ENCODE assay signal across 18 cellular contexts in genomic region chr5:72529383-72529782, GRCh38. TPM values are rescaled to one million over a fixed set of nuclear protein-coding genes. Genes with fewer than 3 reads are reported as not detected.
DNase-seq lines count a peak whose midpoint lies in the region; ATAC-seq and TF ChIP-seq lines count a peak whose summit lies in the region.
"Had no signal": no experiment of that assay in that cellular context is flagged by ENCODE, and none has a peak within 500 bp of the region (broad histone marks: within the 10 kb centered on the region; RNA-seq: fewer than 3 reads in every experiment).

No MANE protein-coding gene starts in this region.

- TF ChIP-seq CTCF in GM23338 (conservative IDR thresholded peaks at IDR 0.05; ENCODE audit: low read depth in 2 of 2) (peak in 1 of 2 experiments; percentile 27; a peak in 1 of 4 replicates), WTC11 (IDR thresholded peaks at IDR 0.05) (no peak), endodermal cell (conservative IDR thresholded peaks at IDR 0.05) (peak; percentile 34)

- no peaks in the 10 kb centered on the region for H3K9me3 Mint-ChIP-seq in GM23338
- H3K9me3 Mint-ChIP-seq in WTC11: no peaks in the 10 kb centered on the region
- no peaks in the 10 kb centered on the region for H3K9me3 Mint-ChIP-seq in endodermal cell
- peaks cover 0 to 2% of the 10 kb centered on the region in 2 donors for H3K9me3 Mint-ChIP-seq in activated T-cell treated with anti-CD3 and anti-CD28 coated beads, Interleukin-2, amount 50 U/mL, for 72 hours

- CTCF ChIA-PET in WTC11 (lab: Charles Lee): interaction anchor here (1.1 kb wide), 1 partner anchor 290 kb away, joined by 4 read pairs; no protein-coding TSS in a partner anchor

- H3K4me2 ChIP-seq in GM23338: no peak overlapping the region
- H3K4me2 ChIP-seq: BLaER1 had no signal

- no peaks in the 10 kb centered on the region for H3K9me3 ChIP-seq in endodermal cell (ENCODE audit: control insufficient read depth, low read length)
- H3K9me3 ChIP-seq: Caco-2 had no signal

- H2AFZ ChIP-seq in GM23338: peak overlapping the region; percentile 80

- no peak overlapping the region for H3K27ac ChIP-seq in GM23338 (ENCODE audit: low read depth)
- no peak overlapping the region for H3K27ac ChIP-seq in endodermal cell (ENCODE audit: low read depth, low read length)
- H3K27ac ChIP-seq: BLaER1, C4-2B, GM23248 had no signal

- H3K79me2 ChIP-seq in GM23338 (replicated peaks; ENCODE audit: insufficient read depth): no peaks in the 10 kb centered on the region

- H3K27me3 Mint-ChIP-seq in GM23338 (ENCODE audit: insufficient read depth, low read depth, poor library complexity) (no peaks in the 10 kb centered on the region), WTC11 (ENCODE audit: low read depth) (no peaks in the 10 kb centered on the region), endodermal cell (ENCODE audit: insufficient read depth) (peaks cover 8% of the 10 kb centered on the region)
- H3K27me3 Mint-ChIP-seq in activated T-cell treated with anti-CD3 and anti-CD28 coated beads, Interleukin-2, amount 50 U/mL, for 72 hours (ENCODE audit: low read depth): peaks cover 5% of the 10 kb centered on the region

- no peak overlapping the region for H3K4me3 ChIP-seq in GM23338
- H3K4me3 ChIP-seq in endodermal cell (ENCODE audit: low read length): no peak overlapping the region
- H3K4me3 ChIP-seq: BLaER1, GM12878, GM23248 had no signal

- H3K9me2 ChIP-seq in GM23338 (ENCODE audit: insufficient read depth): no peaks in the 10 kb centered on the region

- H3F3A ChIP-seq in GM23338 (replicated peaks; ENCODE audit: low read depth): no peaks in the 10 kb centered on the region

- WGBS in endodermal cell (ENCODE audit: insufficient coverage in 1 of 2, insufficient read length in 1 of 2), 2 experiments: 86% methylated on average over 2 of the region's 2 CpGs; no CpG with 5 or more reads in 1 of the 2 experiments

- ATAC-seq in GM23338: peak; percentile 63
- ATAC-seq in WTC11: peak; percentile 63
- ATAC-seq in activated T-cell treated with anti-CD3 and anti-CD28 coated beads, Interleukin-2, amount 50 U/mL, for 72 hours (replicated peaks in 1 of 2): no peak
- ATAC-seq: CD8-positive, alpha-beta T cell; GM12878 had no signal

- H3K27me3 ChIP-seq in GM23338 (ENCODE audit: insufficient read depth): no peaks in the 10 kb centered on the region
- no peaks in the 10 kb centered on the region for H3K27me3 ChIP-seq in endodermal cell (ENCODE audit: control insufficient read depth, insufficient read depth, low read length, poor library complexity, severe bottlenecking)
- H3K27me3 ChIP-seq: BLaER1 had no signal

- DNase-seq in GM23338 (ENCODE audit: low spot score) (peak; percentile 20), WTC11 (ENCODE audit: low spot score) (no peak), endodermal cell (peak; percentile 56), kidney tubule cell (ENCODE audit: low spot score) (no peak), NCI-H1694 treated with DMSO at 0.1 percent for 48 hours (lab: John Stamatoyannopoulos, UW) (no peak)
- no peak for DNase-seq in activated T-cell treated with anti-CD3 and anti-CD28 coated beads, Interleukin-2, amount 50 U/mL, for 72 hours
- DNase-seq: Caco-2; CD4-positive, CD25-positive, alpha-beta regulatory T cell; CD8-positive, alpha-beta T cell; DMS153; DND-41; GM23248; HCEC 1CT had no signal

- H3K36me3 ChIP-seq in GM23338 (ENCODE audit: insufficient read depth) (no peaks in the 10 kb centered on the region), endodermal cell (ENCODE audit: control insufficient read depth, insufficient read depth, low read length) (no peaks in the 10 kb centered on the region)
- H3K36me3 ChIP-seq: BLaER1 had no signal

- H3K27ac Mint-ChIP-seq in GM23338 (no peak overlapping the region), WTC11 (no peak overlapping the region), endodermal cell (no peak overlapping the region)
- no peak overlapping the region for H3K27ac Mint-ChIP-seq in activated T-cell treated with anti-CD3 and anti-CD28 coated beads, Interleukin-2, amount 50 U/mL, for 72 hours
- H3K27ac Mint-ChIP-seq: B cell; CD4-positive, CD25-positive, alpha-beta regulatory T cell; CD8-positive, alpha-beta T cell had no signal

- H3K4me3 Mint-ChIP-seq in GM23338: no peak overlapping the region
- H3K4me3 Mint-ChIP-seq in WTC11: no peak overlapping the region
- H3K4me3 Mint-ChIP-seq in endodermal cell: no peak overlapping the region
- H3K4me3 Mint-ChIP-seq in activated T-cell treated with anti-CD3 and anti-CD28 coated beads, Interleukin-2, amount 50 U/mL, for 72 hours: no peak overlapping the region
- H3K4me3 Mint-ChIP-seq: B cell; CD4-positive, CD25-positive, alpha-beta regulatory T cell; CD8-positive, alpha-beta T cell had no signal

- no peaks in the 10 kb centered on the region for H3K4me1 ChIP-seq in GM23338 (ENCODE audit: insufficient read depth)
- no peaks in the 10 kb centered on the region for H3K4me1 ChIP-seq in endodermal cell (ENCODE audit: control insufficient read depth, insufficient read depth, low read length)
- H3K4me1 ChIP-seq: BLaER1, Caco-2 had no signal

- POLR2A ChIA-PET in WTC11 (lab: Charles Lee): no interaction called here

- H3K4me1 Mint-ChIP-seq in GM23338: peaks cover 4% of the 10 kb centered on the region
- peaks cover 5% of the 10 kb centered on the region for H3K4me1 Mint-ChIP-seq in WTC11
- H3K4me1 Mint-ChIP-seq in endodermal cell: no peaks in the 10 kb centered on the region
- no peaks in the 10 kb centered on the region for H3K4me1 Mint-ChIP-seq in activated T-cell treated with anti-CD3 and anti-CD28 coated beads, Interleukin-2, amount 50 U/mL, for 72 hours (ENCODE audit: low read depth)
- H3K4me1 Mint-ChIP-seq: B cell; CD4-positive, CD25-positive, alpha-beta regulatory T cell had no signal

- no peak overlapping the region for H3K9ac ChIP-seq in endodermal cell (ENCODE audit: extremely low read depth, low read length, poor library complexity, severe bottlenecking)
- H3K9ac ChIP-seq: BLaER1, GM23248 had no signal

- H4K20me1 ChIP-seq in GM23338 (replicated peaks; ENCODE audit: insufficient read depth): no peaks in the 10 kb centered on the region
- H4K20me1 ChIP-seq: BLaER1 had no signal

- H3K36me3 Mint-ChIP-seq in GM23338 (ENCODE audit: low read depth): no peaks in the 10 kb centered on the region
- H3K36me3 Mint-ChIP-seq in WTC11: no peaks in the 10 kb centered on the region
- no peaks in the 10 kb centered on the region for H3K36me3 Mint-ChIP-seq in endodermal cell (ENCODE audit: low read depth)
- H3K36me3 Mint-ChIP-seq in activated T-cell treated with anti-CD3 and anti-CD28 coated beads, Interleukin-2, amount 50 U/mL, for 72 hours (ENCODE audit: insufficient read depth in 2 of 2): peaks cover 6 to 7% of the 10 kb centered on the region in 2 donors
- H3K36me3 Mint-ChIP-seq: CD4-positive, CD25-positive, alpha-beta regulatory T cell; CD8-positive, alpha-beta T cell had no signal

TF ChIP-seq in GM23338, 12 proteins besides CTCF, POLR2A, EP300 and RAD21:
- TF ChIP-seq CREB1 (CRISPR knock-in tag; IDR thresholded peaks at IDR 0.05; ENCODE audit: low read depth): no peak
- no peak for TF ChIP-seq ETS1 (IDR thresholded peaks at IDR 0.05)
- no peak for TF ChIP-seq ZNF114 (CRISPR knock-in tag; IDR thresholded peaks at IDR 0.05)
- TF ChIP-seq JUNB (IDR thresholded peaks at IDR 0.05; ENCODE audit: unreplicated experiment): no peak
- TF ChIP-seq ZNF331 (CRISPR knock-in tag; IDR thresholded peaks at IDR 0.05; ENCODE audit: low read depth): no peak
- no peak for TF ChIP-seq EZH2phosphoT487 (IDR thresholded peaks at IDR 0.05; ENCODE audit: unreplicated experiment)
- no peak for TF ChIP-seq EZH2 (IDR thresholded peaks at IDR 0.05; ENCODE audit: low read depth, unreplicated experiment)
TF ChIP-seq in GM23338: peak in this region for 0.

TF ChIP-seq in WTC11, 78 proteins besides CTCF, POLR2A, EP300 and RAD21 (continues in another document):
- TF ChIP-seq ATF6 (CRISPR knock-in tag; IDR thresholded peaks at IDR 0.05) (no peak), E2F4 (CRISPR knock-in tag; IDR thresholded peaks at IDR 0.05; ENCODE audit: borderline replicate concordance, low read depth) (no peak)

RNA-seq across cellular contexts. Expression of gene ZNF366, which starts 22.2 kb away (rescaled TPM):
- total RNA-seq in GM23338 (2014; rRNA removed; shearing (Covaris generic)): not detected in 2 replicates
- not detected in 2 replicates for polyA plus RNA-seq in GM23338 (2016; fragmentation: Nextera tagmentation; extraction: Ambion mirVana)
- total RNA-seq in WTC11 (2021) (not detected in 3 replicates), endodermal cell (not detected)
- not detected for polyA plus RNA-seq in endodermal cell (2013, experiment 1 of 2)
- polyA plus RNA-seq in endodermal cell (2013, experiment 2 of 2): not detected
- not detected for total RNA-seq in activated T-cell treated with anti-CD3 and anti-CD28 coated beads, Interleukin-2, amount 50 U/mL, for 72 hours
- total RNA-seq: B cell; Caco-2; CD4-positive, CD25-positive, alpha-beta regulatory T cell; CD8-positive, alpha-beta T cell; GM23248 had no signal
- polyA plus RNA-seq: AG04450; CD4-positive, CD25-positive, alpha-beta regulatory T cell; GM23248 had no signal

Comparison
In these comparisons a context has a peak if more than half of its experiments do, and no peak if none do; other contexts are left out.
1. ATAC-seq: peak in GM23338 (single experiment) and WTC11 (single experiment); none in activated T-cell treated with anti-CD3 and anti-CD28 coated beads, Interleukin-2, amount 50 U/mL, for 72 hours (0 of 2).
2. DNase-seq: peak in GM23338 (single experiment) and endodermal cell (single experiment); none in WTC11 (single experiment), activated T-cell treated with anti-CD3 and anti-CD28 coated beads, Interleukin-2, amount 50 U/mL, for 72 hours (0 of 2), kidney tubule cell (single experiment) and NCI-H1694 treated with DMSO at 0.1 percent for 48 hours (single experiment).